8 cellular contexts compared by ENCODE assay signal in genomic region chr7:47254081-47255006, GRCh38.
DNase-seq lines count a peak whose midpoint lies in the region; ATAC-seq and TF ChIP-seq lines count a peak whose summit lies in the region.

No MANE protein-coding gene starts in this region.

- peaks cover 10% of the 10 kb centered on the region for H3K4me1 Mint-ChIP-seq in activated T-cell treated with anti-CD3 and anti-CD28 coated beads, Interleukin-2, amount 50 U/mL, for 24 hours (ENCODE audit: low read depth)
- H3K4me1 Mint-ChIP-seq in naive B cell = peaks cover 25 to 29% (median 28%) of the 10 kb centered on the region in 3 donors

- no peak overlapping the region for H3K4me3 Mint-ChIP-seq in activated T-cell treated with anti-CD3 and anti-CD28 coated beads, Interleukin-2, amount 50 U/mL, for 24 hours
- peak overlapping the region; percentile 77 to 87 (median 81) for H3K4me3 Mint-ChIP-seq in naive B cell

- no peaks in the 10 kb centered on the region for H3K36me3 ChIP-seq in stomach

- H3K27me3 ChIP-seq in stomach = peaks cover 0 to 4% (median 0%) of the 10 kb centered on the region in 3 donors

- intact Hi-C loops in stomach (cut with DNase I; ENCODE audit: low total_unique reads) = no loop called here

- peaks cover 45% of the 10 kb centered on the region for H3K27me3 Mint-ChIP-seq in activated T-cell treated with anti-CD3 and anti-CD28 coated beads, Interleukin-2, amount 50 U/mL, for 24 hours
- peaks cover 0 to 9% (median 0%) of the 10 kb centered on the region in 3 donors for H3K27me3 Mint-ChIP-seq in naive B cell

- TF ChIP-seq CTCF in AG10803 (conservative IDR thresholded peaks at IDR 0.05; ENCODE audit: low read length) = peak; percentile 35
- no peak for TF ChIP-seq CTCF in fibroblast of mammary gland (conservative IDR thresholded peaks at IDR 0.05; ENCODE audit: control insufficient read depth, insufficient read depth, low read depth, low read length)
- peak in 5 of 7 experiments; percentile 19 to 96 (median 89) for TF ChIP-seq CTCF in stomach (IDR thresholded peaks at IDR 0.05)

- H3K27ac Mint-ChIP-seq in activated T-cell treated with anti-CD3 and anti-CD28 coated beads, Interleukin-2, amount 50 U/mL, for 24 hours = no peak overlapping the region
- H3K27ac Mint-ChIP-seq in naive B cell = peak overlapping the region; percentile 54 to 96 (median 83)

- TF ChIP-seq POLR2A in stomach (IDR thresholded peaks at IDR 0.05) = no peak

- peaks cover 8% of the 10 kb centered on the region for H3K9me3 Mint-ChIP-seq in activated T-cell treated with anti-CD3 and anti-CD28 coated beads, Interleukin-2, amount 50 U/mL, for 24 hours
- H3K9me3 Mint-ChIP-seq in naive B cell = peaks cover 0 to 39% (median 12%) of the 10 kb centered on the region in 7 donors

- H3K4me3 ChIP-seq in AG10803 (ENCODE audit: low read length) = peak overlapping the region; percentile 66
- peak overlapping the region; percentile 57 for H3K4me3 ChIP-seq in fibroblast of mammary gland (ENCODE audit: control insufficient read depth, low read depth, low read length)
- H3K4me3 ChIP-seq in stomach = peak overlapping the region; percentile 50 to 63 (median 60)

- H3K9me3 ChIP-seq in stomach = no peaks in the 10 kb centered on the region

- peak overlapping the region; percentile 62 to 89 (median 79) for H3K27ac ChIP-seq in stomach

- 5 to 9% (median 5%) methylated on average over 33 to 66 of the region's 66 CpGs for whole genome bisulfite sequencing in stomach, 5 donors

- ATAC-seq in GM18861 (IDR thresholded peaks at IDR 0.05; ENCODE audit: unreplicated experiment) (peak; percentile 63), HG03064 (IDR thresholded peaks at IDR 0.05; ENCODE audit: low read depth, unreplicated experiment) (peak; percentile 67), naive B cell (ENCODE audit: low read depth in 2 of 2) (peak; percentile 84)

- no peak for TF ChIP-seq EP300 in stomach (IDR thresholded peaks at IDR 0.05)

- H3K36me3 Mint-ChIP-seq in activated T-cell treated with anti-CD3 and anti-CD28 coated beads, Interleukin-2, amount 50 U/mL, for 24 hours (ENCODE audit: low read depth) = no peaks in the 10 kb centered on the region
- H3K36me3 Mint-ChIP-seq in naive B cell = no peaks in the 10 kb centered on the region

- peaks cover 7 to 26% (median 19%) of the 10 kb centered on the region in 4 donors for H3K4me1 ChIP-seq in stomach

- peak; percentile 60 for DNase-seq in AG10803 (ENCODE audit: low read depth)
- peak; percentile 51 for DNase-seq in NCI-H510A (lab: John Stamatoyannopoulos, UW)
- peak; percentile 65 for DNase-seq in activated T-cell treated with anti-CD3 and anti-CD28 coated beads, Interleukin-2, amount 50 U/mL, for 24 hours
- peak; percentile 48 for DNase-seq in fibroblast of mammary gland (ENCODE audit: low read depth)
- DNase-seq in naive B cell = peak; percentile 73
- peak; percentile 84 for DNase-seq in stomach

Comparison
In these comparisons a context has a peak if more than half of its experiments do, and no peak if none do; other contexts are left out.
1. Peak in every context shown above with its lines: DNase-seq, ATAC-seq, H3K4me3 ChIP-seq and H3K27ac ChIP-seq.